ENCODE assay signal across 8 cellular contexts in the genomic region with DNA sequence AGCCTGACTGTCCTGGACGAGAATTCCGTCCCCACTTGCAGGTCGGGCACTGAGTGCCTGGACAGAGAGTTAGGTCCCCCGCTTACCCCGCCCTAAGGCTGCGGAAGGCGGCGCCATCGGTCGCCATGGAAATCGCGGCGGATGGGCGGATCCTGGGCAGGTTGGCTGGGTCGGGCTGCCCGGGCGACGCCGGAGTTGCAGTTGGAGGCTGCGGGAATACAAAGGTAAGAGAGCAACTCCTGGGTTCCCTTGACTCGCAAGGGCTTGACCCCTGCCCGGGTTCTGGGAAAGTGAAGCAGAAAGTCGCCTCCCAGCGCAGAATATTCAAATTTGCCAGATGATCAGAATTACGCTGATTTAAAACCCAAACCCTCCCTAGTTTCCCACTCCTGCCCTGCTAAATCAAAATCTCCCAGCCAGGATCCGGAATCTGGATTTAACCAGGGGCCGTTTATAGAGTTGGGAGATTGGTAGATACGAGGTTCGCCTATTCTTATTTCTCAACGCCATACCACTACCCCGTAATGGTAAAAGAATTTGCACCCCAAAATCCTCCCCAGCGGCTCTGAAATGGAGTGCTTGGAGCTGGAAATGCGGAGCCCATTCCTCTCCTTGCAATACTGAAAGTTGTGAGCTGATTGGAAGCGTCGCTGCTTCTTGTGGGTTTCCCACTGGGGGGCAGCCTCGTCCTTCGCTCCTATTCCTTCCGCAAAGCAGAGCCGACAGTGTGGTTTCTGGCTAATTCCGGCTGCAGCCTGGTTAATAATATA.
A peak's percentile ranks its signal among the peaks of the same experiment; 100 is the strongest.
DNase-seq lines count a peak whose midpoint lies in the region; ATAC-seq and TF ChIP-seq lines count a peak whose summit lies in the region.

No MANE protein-coding gene starts in this region.

- intact Hi-C loops in right cardiac atrium (cut with DNase I): loop anchor here (5.0 to 10.0 kb wide), 7 partner anchors 95 to 375 kb away; a partner anchor contains a TSS
- intact Hi-C loops in ovary (cut with DNase I): loop anchor here in 1 of 4 donors (10.0 kb wide), 1 partner anchor 315 kb away; a partner anchor contains a TSS

- no peak for TF ChIP-seq CTCF in ovary (IDR thresholded peaks at IDR 0.05)

- H3K27ac ChIP-seq in right cardiac atrium (ENCODE audit: low read length): peak overlapping the region; percentile 15
- peak overlapping the region in 1 of 2 donors; percentile 52 for H3K27ac ChIP-seq in ovary

- H3K9me3 ChIP-seq in right cardiac atrium (ENCODE audit: control insufficient read depth, low read length) (no peaks in the 10 kb centered on the region), ovary (no peaks in the 10 kb centered on the region)

- no peaks in the 10 kb centered on the region for H3K4me1 ChIP-seq in right cardiac atrium (ENCODE audit: control insufficient read depth, insufficient read depth, low read length)
- no peaks in the 10 kb centered on the region for H3K4me1 ChIP-seq in ovary (ENCODE audit: insufficient read depth)

- peak; percentile 25 for DNase-seq in activated CD4-positive, alpha-beta T cell treated with anti-CD3 and anti-CD28 coated beads for 48 hours
- no peak for DNase-seq in activated CD4-positive, alpha-beta T cell treated with anti-CD3 and anti-CD28 coated beads for 4 hours
- DNase-seq in NCI-H460 (ENCODE audit: extremely low read depth, low read depth) (peak; percentile 45), astrocyte of the hippocampus (ENCODE audit: low read depth, low spot score) (peak; percentile 88), right cardiac atrium (peak; percentile 78 to 92 (median 90)), ovary (peak; percentile 71 to 87 (median 75))

- ATAC-seq in HG03095 (IDR thresholded peaks at IDR 0.05; ENCODE audit: unreplicated experiment): peak; percentile 41
- ATAC-seq in right cardiac atrium: peak; percentile 96 to 98
- no peak for ATAC-seq in GM19328 (IDR thresholded peaks at IDR 0.05; ENCODE audit: unreplicated experiment)

- H3K4me3 ChIP-seq in right cardiac atrium (ENCODE audit: low read length) (peak overlapping the region; percentile 69), ovary (peak overlapping the region; percentile 46)

- 2% methylated on average over 40 of the region's 40 CpGs for WGBS in right cardiac atrium
- WGBS in ovary, 3 donors: 1 to 21% (median 2%) methylated on average over 40 of the region's 40 CpGs

- H3K27me3 ChIP-seq in right cardiac atrium (ENCODE audit: control insufficient read depth, insufficient read depth) (no peaks in the 10 kb centered on the region), ovary (no peaks in the 10 kb centered on the region)

- no peaks in the 10 kb centered on the region for H3K36me3 ChIP-seq in ovary

- TF ChIP-seq EP300 in ovary (IDR thresholded peaks at IDR 0.05): no peak

- no peak for TF ChIP-seq POLR2A in ovary (IDR thresholded peaks at IDR 0.05)

Comparison
In these comparisons a context has a peak if more than half of its experiments do, and no peak if none do; other contexts are left out.
1. DNase-seq: peak in activated CD4-positive, alpha-beta T cell treated with anti-CD3 and anti-CD28 coated beads for 48 hours (single experiment), NCI-H460 (single experiment), astrocyte of the hippocampus (single experiment), right cardiac atrium (3 of 3) and ovary (5 of 5); none in activated CD4-positive, alpha-beta T cell treated with anti-CD3 and anti-CD28 coated beads for 4 hours (0 of 2).